8 cellular contexts compared by ENCODE assay signal in genomic region chr17:29292071-29292991, GRCh38. TPM values are rescaled to one million over a fixed set of nuclear protein-coding genes. Genes with fewer than 3 reads are reported as not detected.
DNase-seq lines count a peak whose midpoint lies in the region; ATAC-seq and TF ChIP-seq lines count a peak whose summit lies in the region.

No MANE protein-coding gene starts in this region.

- no peak for TF ChIP-seq CTCF in A673 (conservative IDR thresholded peaks at IDR 0.05; ENCODE audit: low read depth, low read length)

- H3K27me3 ChIP-seq in A673 (replicated peaks; ENCODE audit: insufficient read depth, low read depth, low read length, poor library complexity), result no peaks in the 10 kb centered on the region
- no peaks in the 10 kb centered on the region for H3K27me3 ChIP-seq in mucosa of stomach (ENCODE audit: control insufficient read depth, insufficient read depth, low read length)

- BruUV-seq in A673 (replicated peaks; lab: Mats Ljungman, UMichigan), result no TSS peak

- H3K4me3 ChIP-seq in A673 (ENCODE audit: low read depth, low read length, poor library complexity, severe bottlenecking) (peak overlapping the region; percentile 97), mucosa of stomach (ENCODE audit: low read length) (peak overlapping the region; percentile 95)

- no peak for ATAC-seq in HG02981 (IDR thresholded peaks at IDR 0.05; ENCODE audit: unreplicated experiment)

- DNase-seq in A673 (ENCODE audit: low spot score), result peak; percentile 66
- peak; percentile 6 for DNase-seq in GM19240 (ENCODE audit: insufficient read length, low spot score)
- peak; percentile 49 to 79 for DNase-seq in NCI-H526 (lab: John Stamatoyannopoulos, UW)
- peak; percentile 63 for DNase-seq in activated T-cell treated with anti-CD3 and anti-CD28 coated beads, Interleukin-2, amount 50 U/mL, for 1 hour
- peak; percentile 77 to 86 for DNase-seq in erythroblast (lab: John Stamatoyannopoulos, UW)
- DNase-seq in stimulated activated CD8-positive, alpha-beta memory T cell treated with anti-CD3 and anti-CD28 coated beads, Interleukin-4, amount 100 ng/mL, for 4 hours (ENCODE audit: low read depth in 2 of 2, low spot score in 1 of 2), result peak; percentile 16 to 45

- CTCF ChIA-PET in A673 (lab: Charles Lee), result interaction anchor here (0.6 to 1.0 kb wide), 2 partner anchors 143 to 176 kb away, joined by 3 to 21 read pairs; no protein-coding TSS in a partner anchor

- peak overlapping the region; percentile 89 for H3K27ac ChIP-seq in A673 (ENCODE audit: low read depth, low read length, poor library complexity, severe bottlenecking)

- POLR2A ChIA-PET in A673 (lab: Charles Lee; ENCODE audit: low non-redundant PET), result no interaction called here

- H3K9me3 ChIP-seq in A673 (ENCODE audit: low read depth, low read length, poor library complexity, severe bottlenecking), result no peaks in the 10 kb centered on the region
- H3K9me3 ChIP-seq in mucosa of stomach (ENCODE audit: control insufficient read depth, low read length), result no peaks in the 10 kb centered on the region

- H3K4me1 ChIP-seq in A673 (ENCODE audit: insufficient read depth, low read length, poor library complexity, severe bottlenecking) (peaks cover 28% of the 10 kb centered on the region), mucosa of stomach (ENCODE audit: control insufficient read depth, insufficient read depth, low read length) (peaks cover 20% of the 10 kb centered on the region)

- intact Hi-C loops in A673 (cut with micrococcal nuclease; ENCODE audit: unreplicated experiment), result loop anchor here (5.0 kb wide), 1 partner anchor 145 kb away; no protein-coding TSS in a partner anchor

- peak; percentile 33 for TF ChIP-seq POLR2A in erythroblast (IDR thresholded peaks at IDR 0.05; ENCODE audit: low read length)

- H3K36me3 ChIP-seq in A673 (ENCODE audit: insufficient read depth, low read length, poor library complexity, severe bottlenecking) (peaks cover 33% of the 10 kb centered on the region), mucosa of stomach (ENCODE audit: control insufficient read depth, insufficient read depth, low read length) (no peaks in the 10 kb centered on the region)

- H3K9ac ChIP-seq in mucosa of stomach (ENCODE audit: low read length), result peak overlapping the region; percentile 99

RNA-seq across cellular contexts. Expression of gene NUFIP2, which starts 1.6 kb away (rescaled TPM):
- 80.4 and 93.4 TPM in 2 replicates for total RNA-seq in A673 (2021)

RNA-seq across cellular contexts. Expression of gene CRYBA1, which starts 45.7 kb away (rescaled TPM):
- total RNA-seq in A673 (2021), result not detected in 2 replicates

Comparison
In these comparisons a context has a peak if more than half of its experiments do, and no peak if none do; other contexts are left out.
1. DNase-seq: peak in every context shown above with its lines; median percentile 82 in erythroblast; 66 in A673; 64 in NCI-H526; 63 in activated T-cell treated with anti-CD3 and anti-CD28 coated beads, Interleukin-2, amount 50 U/mL, for 1 hour; 30 in stimulated activated CD8-positive, alpha-beta memory T cell treated with anti-CD3 and anti-CD28 coated beads, Interleukin-4, amount 100 ng/mL, for 4 hours; 6 in GM19240.